9 cellular contexts compared by ENCODE assay signal in the genomic region with DNA sequence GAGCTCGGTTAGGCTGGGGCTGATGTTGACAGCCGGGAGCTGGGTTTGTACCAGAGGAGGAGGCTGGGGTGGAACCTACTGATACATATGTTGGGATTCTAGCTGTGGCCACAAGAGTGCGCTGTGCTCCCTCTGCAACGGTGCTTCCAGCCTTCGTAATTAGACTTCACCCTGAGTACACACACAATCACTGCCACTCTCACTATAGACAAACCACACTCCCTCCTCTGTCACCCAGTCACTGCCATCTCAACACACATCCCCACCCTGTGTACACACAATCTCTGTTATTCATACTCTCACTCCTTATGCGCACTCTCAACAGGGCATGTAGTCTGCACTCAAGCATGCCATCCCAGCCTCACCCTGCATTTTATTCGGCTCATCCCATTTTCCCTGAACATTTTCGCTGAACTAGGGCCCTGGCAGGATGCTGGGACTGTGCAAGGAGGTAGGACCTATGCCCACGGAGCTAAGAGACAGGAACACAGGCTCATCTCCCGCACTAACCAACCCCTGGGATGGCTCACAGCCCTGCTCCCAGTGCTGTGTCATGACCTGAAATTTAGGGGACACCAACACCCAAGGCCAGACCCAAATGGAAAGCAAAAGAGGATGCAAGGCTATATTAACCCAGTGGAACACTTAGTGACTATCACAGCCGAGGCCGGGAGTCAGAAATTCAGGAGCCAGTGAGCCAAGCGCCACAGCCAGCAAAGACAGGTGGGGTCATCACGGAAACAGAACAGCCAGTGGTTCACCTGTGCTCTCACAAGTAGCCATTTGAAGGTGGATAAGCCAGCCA. TPM values are rescaled to one million over a fixed set of nuclear protein-coding genes. Genes with fewer than 3 reads are reported as not detected.
DNase-seq lines count a peak whose midpoint lies in the region; ATAC-seq lines count a peak whose summit lies in the region.
"Had no signal": no experiment of that assay in that cellular context is flagged by ENCODE, and none has a peak within 500 bp of the region (broad histone marks: within the 10 kb centered on the region; RNA-seq: fewer than 3 reads in every experiment).

No MANE protein-coding gene starts in this region.

- H3K36me3 ChIP-seq in adipocyte (ENCODE audit: control insufficient read depth, insufficient read depth, low read length, severe bottlenecking): no peaks in the 10 kb centered on the region

- H3K9ac ChIP-seq in adipocyte (ENCODE audit: low read length): no peak overlapping the region

- H3K9me3 ChIP-seq in adipocyte (ENCODE audit: control insufficient read depth, low read length): peaks cover 8% of the 10 kb centered on the region

- intact Hi-C loops in left cardiac atrium (cut with DNase I): loop anchor here (2.0 to 5.0 kb wide), 2 partner anchors 66 kb away; no protein-coding TSS in a partner anchor

- DNase-seq in NK-92 treated with Interleukin-12 subunit alpha and Interleukin-12 subunit beta, amount 100 ng/mL, for 24 hours (lab: John Stamatoyannopoulos, UW): peak; percentile 32
- no peak for DNase-seq in NK-92 (lab: John Stamatoyannopoulos, UW; ENCODE audit: unreplicated experiment)
- peak; percentile 19 for DNase-seq in NCI-H1436 treated with DMSO at 0.1 percent for 48 hours (lab: John Stamatoyannopoulos, UW)
- peak; percentile 7 to 48 for DNase-seq in SW 1271 (lab: John Stamatoyannopoulos, UW)
- peak; percentile 84 for DNase-seq in adipocyte (ENCODE audit: low read depth)
- peak; percentile 80 for DNase-seq in left cardiac atrium
- peak; percentile 69 for DNase-seq in putamen (ENCODE audit: low spot score)

- H3K27me3 ChIP-seq in adipocyte (replicated peaks; ENCODE audit: control insufficient read depth, insufficient read depth, low read length): peaks cover 9% of the 10 kb centered on the region

- no peaks in the 10 kb centered on the region for H3K4me1 ChIP-seq in adipocyte (ENCODE audit: control insufficient read depth, insufficient read depth, low read length)

- peak; percentile 73 to 82 for ATAC-seq in left cardiac atrium
- no peak for ATAC-seq in HG03039 (IDR thresholded peaks at IDR 0.05; ENCODE audit: unreplicated experiment)

- no peak overlapping the region for H3K4me3 ChIP-seq in adipocyte (ENCODE audit: low read length)

RNA-seq across cellular contexts. Expression of gene GJB3, which starts 5.7 kb away (rescaled TPM):
- not detected for total RNA-seq in left cardiac atrium
- total RNA-seq: mononuclear cell had no signal

RNA-seq across cellular contexts. Expression of gene GJA4, which starts 6.1 kb away (rescaled TPM):
- total RNA-seq in left cardiac atrium: 10 to 100 TPM; 25.5 to 35.1 TPM

RNA-seq across cellular contexts. Expression of gene GJB4, which starts 27.2 kb away (rescaled TPM):
- total RNA-seq in left cardiac atrium: not detected
- total RNA-seq: mononuclear cell had no signal

RNA-seq across cellular contexts. Expression of gene GJB5, which starts 31.9 kb away (rescaled TPM):
- total RNA-seq in left cardiac atrium: not detected
- total RNA-seq: mononuclear cell had no signal
